In genomic region chr6:15439410-15440022, GRCh38 we compare ENCODE assay signal across 11 cellular contexts.
DNase-seq lines count a peak whose midpoint lies in the region; ATAC-seq and TF ChIP-seq lines count a peak whose summit lies in the region.
"Had no signal": no experiment of that assay in that cellular context is flagged by ENCODE, and none has a peak within 500 bp of the region (broad histone marks: within the 10 kb centered on the region; RNA-seq: fewer than 3 reads in every experiment).

No MANE protein-coding gene starts in this region.

- no peaks in the 10 kb centered on the region for H3K27me3 Mint-ChIP-seq in stimulated activated naive CD8-positive, alpha-beta T cell treated with anti-CD3 and anti-CD28 coated beads, Interleukin-15, Interleukin-2, amounts not matched to agents 100 ng/mL and 50 ng/mL, for 24 hours
- H3K27me3 Mint-ChIP-seq in type B pancreatic cell (no peaks in the 10 kb centered on the region), chondrocyte (ENCODE audit: low read depth) (no peaks in the 10 kb centered on the region)
- H3K27me3 Mint-ChIP-seq: IgD-negative memory B cell had no signal

- no peak for ATAC-seq in stimulated activated naive CD8-positive, alpha-beta T cell treated with anti-CD3 and anti-CD28 coated beads, Interleukin-15, Interleukin-2, amounts not matched to agents 100 U/mL and 50 U/mL, for 24 hours
- ATAC-seq in SK-N-SH treated with all-trans-retinoic acid at 6 μM for 48 hours = peak; percentile 21; the same call in 2 of the 3 replicates
- ATAC-seq in esophagus mucosa = peak; percentile 31

- DNase-seq in stimulated activated naive CD8-positive, alpha-beta T cell treated with anti-CD3 and anti-CD28 coated beads, Interleukin-15, Interleukin-2, amounts not matched to agents 100 U/mL and 50 U/mL, for 24 hours = no peak
- DNase-seq in type B pancreatic cell (ENCODE audit: extremely low spot score, unreplicated experiment) (no peak), Ammon's horn (ENCODE audit: low spot score) (no peak), chondrocyte (ENCODE audit: low spot score) (no peak)
- no peak for DNase-seq in stimulated activated CD4-positive, alpha-beta T cell treated with anti-CD3 and anti-CD28 coated beads, Interleukin-4, amount 100 ng/mL, for 1 hour
- DNase-seq: Caco-2, NCI-H345 had no signal

- H3K4me3 Mint-ChIP-seq in stimulated activated naive CD8-positive, alpha-beta T cell treated with anti-CD3 and anti-CD28 coated beads, Interleukin-15, Interleukin-2, amounts not matched to agents 100 ng/mL and 50 ng/mL, for 24 hours = peak overlapping the region; percentile 1
- peak overlapping the region; percentile 23 for H3K4me3 Mint-ChIP-seq in type B pancreatic cell
- no peak overlapping the region for H3K4me3 Mint-ChIP-seq in chondrocyte (ENCODE audit: unreplicated experiment)

- H3K36me3 Mint-ChIP-seq in stimulated activated naive CD8-positive, alpha-beta T cell treated with anti-CD3 and anti-CD28 coated beads, Interleukin-15, Interleukin-2, amounts not matched to agents 100 ng/mL and 50 ng/mL, for 24 hours (ENCODE audit: low read depth) = peaks cover 22% of the 10 kb centered on the region
- H3K36me3 Mint-ChIP-seq in type B pancreatic cell (peaks cover 9% of the 10 kb centered on the region), chondrocyte (ENCODE audit: low read depth) (no peaks in the 10 kb centered on the region)
- H3K36me3 Mint-ChIP-seq: IgD-negative memory B cell had no signal

- no peaks in the 10 kb centered on the region for H3K9me3 Mint-ChIP-seq in stimulated activated naive CD8-positive, alpha-beta T cell treated with anti-CD3 and anti-CD28 coated beads, Interleukin-15, Interleukin-2, amounts not matched to agents 100 ng/mL and 50 ng/mL, for 24 hours
- H3K9me3 Mint-ChIP-seq in type B pancreatic cell (peaks cover 4% of the 10 kb centered on the region), chondrocyte (ENCODE audit: low read depth) (peaks cover 4% of the 10 kb centered on the region)
- H3K9me3 Mint-ChIP-seq: IgD-negative memory B cell had no signal

- H3K27ac Mint-ChIP-seq in stimulated activated naive CD8-positive, alpha-beta T cell treated with anti-CD3 and anti-CD28 coated beads, Interleukin-15, Interleukin-2, amounts not matched to agents 100 ng/mL and 50 ng/mL, for 24 hours = peak overlapping the region; percentile 64
- H3K27ac Mint-ChIP-seq in type B pancreatic cell (no peak overlapping the region), chondrocyte (ENCODE audit: unreplicated experiment) (no peak overlapping the region)

- no peak for TF ChIP-seq CTCF in type B pancreatic cell (conservative IDR thresholded peaks at IDR 0.05)
- TF ChIP-seq CTCF in chondrocyte (IDR thresholded peaks at IDR 0.05) = no peak

- peaks cover 86% of the 10 kb centered on the region for H3K4me1 Mint-ChIP-seq in stimulated activated naive CD8-positive, alpha-beta T cell treated with anti-CD3 and anti-CD28 coated beads, Interleukin-15, Interleukin-2, amounts not matched to agents 100 ng/mL and 50 ng/mL, for 24 hours (ENCODE audit: low read depth)
- peaks cover 83% of the 10 kb centered on the region for H3K4me1 Mint-ChIP-seq in type B pancreatic cell (ENCODE audit: unreplicated experiment)
- H3K4me1 Mint-ChIP-seq in chondrocyte (ENCODE audit: low read depth) = peaks cover 32% of the 10 kb centered on the region

TF ChIP-seq in SK-N-SH treated with all-trans-retinoic acid at 6 μM for 48 hours, 23 proteins besides CTCF, POLR2A, EP300 and RAD21:
- TF ChIP-seq BACH2 (CRISPR knock-in tag; IDR thresholded peaks at IDR 0.05; ENCODE audit: borderline replicate concordance) (no peak), ARNTL (CRISPR knock-in tag; IDR thresholded peaks at IDR 0.05; ENCODE audit: borderline replicate concordance, low read depth) (no peak), CREB5 (CRISPR knock-in tag; IDR thresholded peaks at IDR 0.05; ENCODE audit: low read depth) (no peak), POU6F1 (CRISPR knock-in tag; IDR thresholded peaks at IDR 0.05; ENCODE audit: borderline replicate concordance, low read depth) (no peak), PATZ1 (CRISPR knock-in tag; IDR thresholded peaks at IDR 0.05; ENCODE audit: borderline replicate concordance) (no peak), OSR1 (CRISPR knock-in tag; IDR thresholded peaks at IDR 0.05) (no peak), TOX (CRISPR knock-in tag; IDR thresholded peaks at IDR 0.05; ENCODE audit: borderline replicate concordance) (no peak), ESRRG (CRISPR knock-in tag; IDR thresholded peaks at IDR 0.05) (no peak), ZNF565 (CRISPR knock-in tag; conservative IDR thresholded peaks at IDR 0.05; ENCODE audit: low read depth) (no peak), GLIS3 (CRISPR knock-in tag; IDR thresholded peaks at IDR 0.05) (no peak), CSDC2 (CRISPR knock-in tag; IDR thresholded peaks at IDR 0.05) (no peak), ISL1 (CRISPR knock-in tag; IDR thresholded peaks at IDR 0.05) (no peak), ZFP3 (CRISPR knock-in tag; IDR thresholded peaks at IDR 0.05) (no peak), ZNF8 (CRISPR knock-in tag; IDR thresholded peaks at IDR 0.05) (no peak), SNAI2 (CRISPR knock-in tag; IDR thresholded peaks at IDR 0.05) (no peak), TSHZ2 (CRISPR knock-in tag; IDR thresholded peaks at IDR 0.05) (no peak), ZC3H10 (CRISPR knock-in tag; IDR thresholded peaks at IDR 0.05) (no peak), RARB (CRISPR knock-in tag; IDR thresholded peaks at IDR 0.05) (no peak)
